ENCODE assay signal across 8 cellular contexts in the genomic region with DNA sequence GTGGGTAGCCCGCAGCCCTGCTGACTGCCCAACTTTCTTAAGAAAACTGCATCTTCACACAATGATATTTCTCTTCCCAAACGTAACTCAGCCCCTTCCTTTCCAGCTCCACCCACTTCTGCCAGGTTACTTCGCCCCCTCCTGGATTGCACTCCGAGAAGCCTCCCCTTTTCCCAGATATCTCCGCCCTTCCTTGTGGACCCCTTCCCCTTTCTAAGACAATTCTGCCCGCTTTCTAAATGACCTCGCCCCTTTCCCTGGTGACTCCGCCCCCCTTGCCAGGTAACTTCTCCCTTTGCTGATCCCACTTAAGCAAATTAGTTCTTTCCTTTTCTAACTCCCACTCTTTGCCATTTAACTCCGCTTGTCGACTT. TPM values are rescaled to one million over a fixed set of nuclear protein-coding genes. Genes with fewer than 3 reads are reported as not detected.
DNase-seq lines count a peak whose midpoint lies in the region; ATAC-seq and TF ChIP-seq lines count a peak whose summit lies in the region.

No MANE protein-coding gene starts in this region.

- ATAC-seq in Panc1 (peak; percentile 3; the same call in 1 of the 2 replicates), psoas muscle (no peak), HG03457 (IDR thresholded peaks at IDR 0.05; ENCODE audit: unreplicated experiment) (no peak)

- no peak for TF ChIP-seq POLR2A in esophagus muscularis mucosa (IDR thresholded peaks at IDR 0.05; ENCODE audit: low read depth)

- peak overlapping the region; percentile 88 for H3K27ac Mint-ChIP-seq in activated T-cell treated with anti-CD3 and anti-CD28 coated beads, Interleukin-2, amount 50 U/mL, for 24 hours

- H3K4me1 ChIP-seq in Panc1 (ENCODE audit: control insufficient read depth, insufficient read depth, low read length) (no peaks in the 10 kb centered on the region), esophagus muscularis mucosa (peaks cover 6 to 45% (median 24%) of the 10 kb centered on the region in 4 donors), psoas muscle (no peaks in the 10 kb centered on the region)

- POLR2A ChIA-PET in Panc1 (lab: Charles Lee), result interaction anchor here (0.6 to 0.7 kb wide), 2 partner anchors 59 to 122 kb away, joined by 3 read pairs; no protein-coding TSS in a partner anchor

- H3K27me3 ChIP-seq in Panc1 (ENCODE audit: control insufficient read depth, insufficient read depth, low read length) (no peaks in the 10 kb centered on the region), esophagus muscularis mucosa (no peaks in the 10 kb centered on the region), psoas muscle (ENCODE audit: insufficient read depth in 3 of 3, low read length in 2 of 3) (no peaks in the 10 kb centered on the region)

- TF ChIP-seq CTCF in Panc1 (IDR thresholded peaks at IDR 0.05) (no peak), esophagus muscularis mucosa (IDR thresholded peaks at IDR 0.05) (no peak), psoas muscle (IDR thresholded peaks at IDR 0.05) (no peak)

- H3K4me3 Mint-ChIP-seq in activated T-cell treated with anti-CD3 and anti-CD28 coated beads, Interleukin-2, amount 50 U/mL, for 24 hours, result peak overlapping the region; percentile 81

- H3K27ac ChIP-seq in Panc1 (ENCODE audit: low read length) (peak overlapping the region; percentile 8; the same call in 1 of the 2 replicates), esophagus muscularis mucosa (replicated peaks in 1 of 4) (peak overlapping the region; percentile 84 to 92 (median 88)), psoas muscle (no peak overlapping the region)

- no peaks in the 10 kb centered on the region for H3K9me3 ChIP-seq in Panc1 (ENCODE audit: control insufficient read depth, insufficient read depth, low read depth, low read length)
- no peaks in the 10 kb centered on the region for H3K9me3 ChIP-seq in esophagus muscularis mucosa
- no peaks in the 10 kb centered on the region for H3K9me3 ChIP-seq in psoas muscle

- H3K9me3 Mint-ChIP-seq in activated T-cell treated with anti-CD3 and anti-CD28 coated beads, Interleukin-2, amount 50 U/mL, for 24 hours, result peaks cover 2% of the 10 kb centered on the region

- in situ Hi-C loops in Panc1 (cut with HindIII; ENCODE audit: low pct_unique_long_range_greater_than_20kb, low sequenced_read_pairs), result no loop called here

- WGBS in esophagus muscularis mucosa, result under 1% methylated on average over 10 of the region's 10 CpGs
- 1 to 2% (median 1%) methylated on average over 10 of the region's 10 CpGs for whole genome bisulfite sequencing in psoas muscle, 3 donors

- H3K4me1 Mint-ChIP-seq in activated T-cell treated with anti-CD3 and anti-CD28 coated beads, Interleukin-2, amount 50 U/mL, for 24 hours (ENCODE audit: low read depth), result peaks cover 16% of the 10 kb centered on the region

- H3K4me3 ChIP-seq in Panc1 (ENCODE audit: low read depth in 2 of 2, low read length in 2 of 2) (peak overlapping the region; percentile 49 to 81), esophagus muscularis mucosa (peak overlapping the region; percentile 57 to 76 (median 73)), psoas muscle (peak overlapping the region; percentile 65)

- CTCF ChIA-PET in Panc1 (lab: Charles Lee), result interaction anchor here (0.7 kb wide), 1 partner anchor 48 kb away, joined by 7 read pairs; a partner anchor contains a TSS

- H3K27me3 Mint-ChIP-seq in activated T-cell treated with anti-CD3 and anti-CD28 coated beads, Interleukin-2, amount 50 U/mL, for 24 hours, result peaks cover 3% of the 10 kb centered on the region

- no peak for DNase-seq in activated T-cell treated with anti-CD3 and anti-CD28 coated beads, Interleukin-2, amount 50 U/mL, for 24 hours
- no peak for DNase-seq in activated T-cell treated with anti-CD3 and anti-CD28 coated beads, Interleukin-2, amount 50 U/mL, for 1 hour
- DNase-seq in Panc1 (ENCODE audit: low read depth, low spot score) (no peak), esophagus muscularis mucosa (ENCODE audit: extremely low spot score) (no peak), psoas muscle (no peak), DMS53 (lab: John Stamatoyannopoulos, UW) (no peak)
- no peak for DNase-seq in effector CD4-positive, alpha-beta T cell

- no peaks in the 10 kb centered on the region for H3K36me3 ChIP-seq in Panc1 (ENCODE audit: control insufficient read depth, insufficient read depth, low read length)
- peaks cover 0 to 4% (median under 1%) of the 10 kb centered on the region in 4 donors for H3K36me3 ChIP-seq in esophagus muscularis mucosa
- peaks cover 0 to 1% of the 10 kb centered on the region in 2 donors for H3K36me3 ChIP-seq in psoas muscle (ENCODE audit: insufficient read depth in 1 of 2, low read depth in 1 of 2)

- intact Hi-C loops in Panc1 (cut with micrococcal nuclease; ENCODE audit: unreplicated experiment) (loop anchor here (5.0 to 10.0 kb wide), 2 partner anchors 68 to 316 kb away; no protein-coding TSS in a partner anchor), esophagus muscularis mucosa (cut with DNase I) (loop anchor here (2.0 to 10.0 kb wide), 3 partner anchors 68 to 316 kb away; no protein-coding TSS in a partner anchor), psoas muscle (cut with DNase I) (loop anchor here (5.0 kb wide), 4 partner anchors 98 to 443 kb away; a partner anchor contains a TSS)

- no TSS peak for BruUV-seq in Panc1 (replicated peaks; lab: Mats Ljungman, UMichigan)

- H3K36me3 Mint-ChIP-seq in activated T-cell treated with anti-CD3 and anti-CD28 coated beads, Interleukin-2, amount 50 U/mL, for 24 hours (ENCODE audit: low read depth), result peaks cover 5% of the 10 kb centered on the region

- TF ChIP-seq EP300 in esophagus muscularis mucosa (IDR thresholded peaks at IDR 0.05), result no peak

RNA-seq across cellular contexts. Expression of a gene that starts 2.6 kb away (rescaled TPM):
- total RNA-seq in Panc1 (2021; ENCODE audit: unreplicated experiment), result 3.3 TPM
- polyA plus RNA-seq in Panc1 (2012; ENCODE audit: insufficient read length), result 3.2 TPM
- total RNA-seq in esophagus muscularis mucosa, result 1 to 10 TPM; 1.3 to 3.4 (median 2.2) TPM
- 1 to 10 TPM in 1 of 4 donors, under 1 TPM in 3; 0.42 to 1.1 (median 0.63) TPM for total RNA-seq in psoas muscle
- 1 to 10 TPM in 2 of 3 donors, under 1 TPM in 1; 0.35 to 2.3 (median 1.5) TPM for polyA plus RNA-seq in psoas muscle

RNA-seq across cellular contexts. Expression of a gene that starts 26.9 kb away (rescaled TPM):
- total RNA-seq in Panc1 (2021; ENCODE audit: unreplicated experiment), result 66.2 TPM
- 135 TPM for polyA plus RNA-seq in Panc1 (2012; ENCODE audit: insufficient read length)
- 100 to 1,000 TPM in 2 of 4 donors, 10 to 100 TPM in 2; 86.3 to 121 (median 106) TPM for total RNA-seq in esophagus muscularis mucosa
- total RNA-seq in psoas muscle, result 100 to 1,000 TPM in 3 of 4 donors, 10 to 100 TPM in 1; 91.8 to 172 (median 141) TPM
- polyA plus RNA-seq in psoas muscle, result 100 to 1,000 TPM; 130 to 170 (median 165) TPM

RNA-seq across cellular contexts. Expression of a gene that starts 27.9 kb away (rescaled TPM):
- total RNA-seq in Panc1 (2021; ENCODE audit: unreplicated experiment) (0.13 TPM), esophagus muscularis mucosa (under 1 TPM in 1 of 4 donors, not detected in 3; 0.17 TPM), psoas muscle (under 1 TPM in 1 of 4 donors, not detected in 3; 0.10 TPM)
- 0.34 TPM for polyA plus RNA-seq in Panc1 (2012; ENCODE audit: insufficient read length)
- under 1 TPM in 1 of 3 donors, not detected in 2; 0.03 TPM for polyA plus RNA-seq in psoas muscle

RNA-seq across cellular contexts. Expression of a gene that starts 29.5 kb away (rescaled TPM):
- total RNA-seq in Panc1 (2021; ENCODE audit: unreplicated experiment), result 0.95 TPM
- polyA plus RNA-seq in Panc1 (2012; ENCODE audit: insufficient read length), result 1.3 TPM
- total RNA-seq in esophagus muscularis mucosa, result not detected
- 1 to 10 TPM in 1 of 4 donors, under 1 TPM in 2, not detected in 1; 0.85 to 1.8 (median 0.88) TPM for total RNA-seq in psoas muscle
- polyA plus RNA-seq in psoas muscle, result under 1 TPM in 2 of 3 donors, not detected in 1; 0.30 to 0.39 TPM

RNA-seq across cellular contexts. Expression of a gene that starts 33.2 kb away (rescaled TPM):
- 0.23 TPM for total RNA-seq in Panc1 (2021; ENCODE audit: unreplicated experiment)
- polyA plus RNA-seq in Panc1 (2012; ENCODE audit: insufficient read length), result not detected
- 1 to 10 TPM in 3 of 4 donors, not detected in 1; 1.5 to 4.1 (median 2.4) TPM for total RNA-seq in esophagus muscularis mucosa
- 1 to 10 TPM in 3 of 4 donors, under 1 TPM in 1; 0.62 to 2.9 (median 1.9) TPM for total RNA-seq in psoas muscle
- 1 to 10 TPM in 1 of 3 donors, under 1 TPM in 2; 0.61 to 1.2 (median 0.68) TPM for polyA plus RNA-seq in psoas muscle
